31 cellular contexts compared by ENCODE assay signal in genomic region chrX:24037729-24038128, GRCh38. TPM values are rescaled to one million over a fixed set of nuclear protein-coding genes. Genes with fewer than 3 reads are reported as not detected.
A peak's percentile ranks its signal among the peaks of the same experiment; 100 is the strongest.
DNase-seq lines count a peak whose midpoint lies in the region; FAIRE-seq and TF ChIP-seq lines count a peak whose summit lies in the region.
"Had no signal": no experiment of that assay in that cellular context is flagged by ENCODE, and none has a peak within 500 bp of the region (broad histone marks: within the 10 kb centered on the region; RNA-seq: fewer than 3 reads in every experiment).

No MANE protein-coding gene starts in this region.

- no peak overlapping the region for H3K4me2 ChIP-seq in endothelial cell of umbilical vein (ENCODE audit: insufficient read depth, low read length)
- H3K4me2 ChIP-seq: A549; BLaER1; BLaER1 treated with 17β-estradiol and CSF1 and Interleukin-3, amounts not matched to agents 10 nM and 100 nM had no signal

- FAIRE-seq in endothelial cell of umbilical vein (lab: Jason Lieb, UNC): peak; percentile 8
- FAIRE-seq: A204.1, A549, D721Med had no signal

- no peaks in the 10 kb centered on the region for H3K4me1 ChIP-seq in HEK293 (ENCODE audit: control insufficient read depth, insufficient read depth, low read length)
- H3K4me1 ChIP-seq in endothelial cell of umbilical vein (ENCODE audit: control insufficient read depth, extremely low read depth, insufficient read depth, low read length): no peaks in the 10 kb centered on the region
- H3K4me1 ChIP-seq: A549; BE2C; BLaER1; BLaER1 treated with 17β-estradiol and CSF1 and Interleukin-3, amounts not matched to agents 10 nM and 100 nM; Caco-2 had no signal

- no peaks in the 10 kb centered on the region for H4K20me1 ChIP-seq in endothelial cell of umbilical vein (replicated peaks; ENCODE audit: control insufficient read depth, extremely low read depth, insufficient read depth, low read length)
- H4K20me1 ChIP-seq: BLaER1 had no signal

- H3K79me2 ChIP-seq in endothelial cell of umbilical vein (ENCODE audit: control insufficient read depth, insufficient read depth, low read length): no peaks in the 10 kb centered on the region

- dilution Hi-C loops in endothelial cell of umbilical vein (cut with MboI; ENCODE audit: extremely low pct_ligation_motif_present, low sequenced_read_pairs): no loop called here

- DNase-seq in endothelial cell of umbilical vein (ENCODE audit: low read depth, low spot score) (no peak), NCI-H1105 treated with DMSO at 0.1 percent for 48 hours (lab: John Stamatoyannopoulos, UW) (no peak), SIG-M5 treated with dmso at 0.1 percent for 504 hours (lab: John Stamatoyannopoulos, UW; ENCODE audit: unreplicated experiment) (no peak)
- DNase-seq: 8988T; ACHN; AML-193; BE2C; C1 segment of cervical spinal cord; Caco-2; Calu3; CD4-positive, alpha-beta memory T cell; CD4-positive, alpha-beta T cell; CD4-positive, CD25-positive, alpha-beta regulatory T cell; CD8-positive, alpha-beta memory T cell; CD8-positive, alpha-beta T cell; COR-L47; DMS 273 treated with DMSO at 0.1 percent for 48 hours; DMS153; DMS53; DMS79; DMS79 treated with DMSO at 0.1 percent for 48 hours; DND-41; EL had no signal

- H2AFZ ChIP-seq in endothelial cell of umbilical vein (ENCODE audit: low read depth, low read length): no peak overlapping the region

- H3K4me3 ChIP-seq in HEK293 (ENCODE audit: low read depth, low read length) (no peak overlapping the region), endothelial cell of umbilical vein (replicated peaks in 1 of 3; ENCODE audit: insufficient read depth in 1 of 3, low read depth in 1 of 3, low read length in 3 of 3) (no peak overlapping the region)
- H3K4me3 ChIP-seq: A549; BLaER1; BLaER1 treated with 17β-estradiol and CSF1 and Interleukin-3, amounts not matched to agents 10 nM and 100 nM had no signal

- TF ChIP-seq CTCF in HEK293 (tag by site-specific recombination; IDR thresholded peaks at IDR 0.05) (no peak), endothelial cell of umbilical vein (IDR thresholded peaks at IDR 0.05; ENCODE audit: extremely low read depth in 1 of 2, insufficient read depth in 1 of 2, low read depth in 1 of 2, low read length in 2 of 2) (no peak)

- H3K36me3 ChIP-seq in HEK293 (ENCODE audit: control insufficient read depth in 2 of 2, insufficient read depth in 1 of 2, low read length in 2 of 2) (no peaks in the 10 kb centered on the region), endothelial cell of umbilical vein (ENCODE audit: control insufficient read depth in 2 of 2, extremely low read depth in 1 of 2, insufficient read depth in 2 of 2, low read length in 2 of 2) (no peaks in the 10 kb centered on the region)
- H3K36me3 ChIP-seq: BE2C; BLaER1; BLaER1 treated with 17β-estradiol and CSF1 and Interleukin-3, amounts not matched to agents 10 nM and 100 nM had no signal

- no TSS peak for BruUV-seq in endothelial cell of umbilical vein (replicated peaks; lab: Mats Ljungman, UMichigan)

- H3K27ac ChIP-seq in HEK293 (ENCODE audit: extremely low read depth, low read depth, low read length) (no peak overlapping the region), endothelial cell of umbilical vein (ENCODE audit: insufficient read depth, low read depth, low read length) (no peak overlapping the region)
- H3K27ac ChIP-seq: 22Rv1; A549; BLaER1; BLaER1 treated with 17β-estradiol and CSF1 and Interleukin-3, amounts not matched to agents 10 nM and 100 nM; C4-2B had no signal

- intact Hi-C loops in endothelial cell of umbilical vein (cut with micrococcal nuclease): no loop called here

- no peak for TF ChIP-seq POLR2A in endothelial cell of umbilical vein (IDR thresholded peaks at IDR 0.05; ENCODE audit: low read depth, low read length)

- no peaks in the 10 kb centered on the region for H3K27me3 ChIP-seq in endothelial cell of umbilical vein (ENCODE audit: control insufficient read depth in 2 of 2, insufficient read depth in 2 of 2, low read length in 2 of 2)
- H3K27me3 ChIP-seq: BE2C had no signal

- no peak overlapping the region for H3K9ac ChIP-seq in endothelial cell of umbilical vein (replicated peaks; ENCODE audit: extremely low read depth, insufficient read depth, low read length)
- H3K9ac ChIP-seq: BLaER1; BLaER1 treated with 17β-estradiol and CSF1 and Interleukin-3, amounts not matched to agents 10 nM and 100 nM had no signal

- POLR2A ChIA-PET in HEK293 (lab: Yijun Ruan, JAX) (no interaction called here), endothelial cell of umbilical vein (lab: Charles Lee) (no interaction called here)

- H3K9me3 ChIP-seq in HEK293 (ENCODE audit: control insufficient read depth, insufficient read depth, low read depth, low read length): no peaks in the 10 kb centered on the region
- no peaks in the 10 kb centered on the region for H3K9me3 ChIP-seq in endothelial cell of umbilical vein (replicated peaks; ENCODE audit: control insufficient read depth, insufficient read depth, low read length)
- H3K9me3 ChIP-seq: A549; BE2C; BLaER1; BLaER1 treated with 17β-estradiol and CSF1 and Interleukin-3, amounts not matched to agents 10 nM and 100 nM; Caco-2 had no signal

- H3K9me1 ChIP-seq in endothelial cell of umbilical vein (replicated peaks; ENCODE audit: control insufficient read depth, extremely low read depth, insufficient read depth, low read length): no peaks in the 10 kb centered on the region

- CTCF ChIA-PET in HEK293 (lab: Yijun Ruan, JAX) (interaction anchor here (1.4 kb wide), 1 partner anchor 17 kb away, joined by 5 read pairs; the partner anchor contains the start of gene EIF2S3), endothelial cell of umbilical vein (lab: Charles Lee) (no interaction called here)

TF ChIP-seq in HEK293, 187 proteins besides CTCF, POLR2A, EP300 and RAD21:
- TF ChIP-seq ZNF121 (tag by site-specific recombination; IDR thresholded peaks at IDR 0.05): peak; percentile 93
- no peak for TF ChIP-seq YY1 (tag by site-specific recombination; IDR thresholded peaks at IDR 0.05)
- TF ChIP-seq FEZF1 (tag by site-specific recombination; IDR thresholded peaks at IDR 0.05): no peak

TF ChIP-seq in endothelial cell of umbilical vein, 7 proteins besides CTCF, POLR2A, EP300 and RAD21:
- TF ChIP-seq FOS (IDR thresholded peaks at IDR 0.05; ENCODE audit: borderline replicate concordance, insufficient read depth, low read length): no peak
TF ChIP-seq in endothelial cell of umbilical vein: peak in this region for 0.

RNA-seq across cellular contexts. Expression of gene KLHL15, which starts 10.7 kb away (rescaled TPM):
- total RNA-seq in endothelial cell of umbilical vein: 3.6 TPM in 2 replicates
- 0.91 and 1.4 TPM in 2 replicates for polyA plus RNA-seq in endothelial cell of umbilical vein
- polyA plus RNA-seq in endothelial cell of umbilical vein (2011; cell fraction: cytosol; rRNA removed): 1.3 and 1.4 TPM in 2 replicates
- polyA plus RNA-seq in endothelial cell of umbilical vein (2011; cell fraction: nucleus; rRNA removed): 2.8 and 4.1 TPM in 2 replicates
- 1.9 and 2.4 TPM in 2 replicates for polyA plus RNA-seq in endothelial cell of umbilical vein (2012)
- polyA minus RNA-seq in endothelial cell of umbilical vein: 3.9 and 5.6 TPM in 2 replicates
- 17.2 TPM for polyA minus RNA-seq in endothelial cell of umbilical vein (2011; cell fraction: cytosol; rRNA and poly(A)+ RNA removed)
- polyA minus RNA-seq in endothelial cell of umbilical vein (2011; cell fraction: nucleus; rRNA and poly(A)+ RNA removed): 5.2 and 7.9 TPM in 2 replicates

RNA-seq across cellular contexts. Expression of gene EIF2S3, which starts 17.0 kb away (rescaled TPM):
- 152 and 161 TPM in 2 replicates for total RNA-seq in endothelial cell of umbilical vein
- 33.9 and 35.8 TPM in 2 replicates for polyA plus RNA-seq in endothelial cell of umbilical vein
- 58.3 and 59.1 TPM in 2 replicates for polyA plus RNA-seq in endothelial cell of umbilical vein (2011; cell fraction: cytosol; rRNA removed)
- polyA plus RNA-seq in endothelial cell of umbilical vein (2011; cell fraction: nucleus; rRNA removed): 86.5 and 120 TPM in 2 replicates
- 120 and 137 TPM in 2 replicates for polyA plus RNA-seq in endothelial cell of umbilical vein (2012)
- 100 and 108 TPM in 2 replicates for polyA minus RNA-seq in endothelial cell of umbilical vein
- polyA minus RNA-seq in endothelial cell of umbilical vein (2011; cell fraction: cytosol; rRNA and poly(A)+ RNA removed): 1,013 TPM
- polyA minus RNA-seq in endothelial cell of umbilical vein (2011; cell fraction: nucleus; rRNA and poly(A)+ RNA removed): 37.7 and 67.4 TPM in 2 replicates
